Comparison of ENCODE assay signal across 12 cellular contexts in the genomic region with DNA sequence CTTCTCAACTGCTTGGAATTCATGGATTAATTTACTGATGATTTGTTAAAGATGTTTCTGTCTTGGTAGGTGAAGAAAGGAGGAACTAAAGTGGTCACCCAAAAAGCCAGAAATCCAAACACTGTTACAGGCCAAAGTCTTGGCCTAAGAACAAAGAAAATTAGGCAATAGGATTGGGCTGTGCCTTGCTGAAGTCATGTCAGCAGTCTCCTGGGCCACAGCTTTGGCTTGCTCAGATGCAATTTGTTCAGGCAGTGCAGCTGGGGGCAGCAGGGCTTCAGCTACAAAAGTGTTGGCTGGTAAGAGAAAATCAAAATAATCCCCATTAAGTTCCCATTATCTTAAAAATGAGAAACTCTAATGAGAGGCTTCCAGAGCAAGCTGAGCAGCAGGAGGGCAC. TPM values are rescaled to one million over a fixed set of nuclear protein-coding genes. Genes with fewer than 3 reads are reported as not detected.
DNase-seq lines count a peak whose midpoint lies in the region; ATAC-seq and TF ChIP-seq lines count a peak whose summit lies in the region.
"Had no signal": no experiment of that assay in that cellular context is flagged by ENCODE, and none has a peak within 500 bp of the region (broad histone marks: within the 10 kb centered on the region; RNA-seq: fewer than 3 reads in every experiment).

No MANE protein-coding gene starts in this region.

- H3K27ac Mint-ChIP-seq in activated CD4-positive, alpha-beta T cell treated with anti-CD3 and anti-CD28 coated beads, Interleukin-2, amount 10 ng/mL, durations not matched to agents 24 days and 14 days, result peak overlapping the region; percentile 98
- peak overlapping the region; percentile 84 for H3K27ac Mint-ChIP-seq in activated CD4-positive, alpha-beta memory T cell treated with anti-CD3 and anti-CD28 coated beads for 36 hours

- no peak overlapping the region for H3K4me3 Mint-ChIP-seq in activated CD4-positive, alpha-beta T cell treated with anti-CD3 and anti-CD28 coated beads, Interleukin-2, amount 10 ng/mL, durations not matched to agents 24 days and 14 days
- H3K4me3 Mint-ChIP-seq in activated CD4-positive, alpha-beta memory T cell treated with anti-CD3 and anti-CD28 coated beads for 36 hours, result no peak overlapping the region

- H3K27me3 ChIP-seq in left ventricle myocardium inferior (ENCODE audit: low read depth), result no peaks in the 10 kb centered on the region
- no peaks in the 10 kb centered on the region for H3K27me3 ChIP-seq in stomach smooth muscle (ENCODE audit: control insufficient read depth in 1 of 2, insufficient read depth in 2 of 2, low read length in 2 of 2)

- no peak for TF ChIP-seq CTCF in left ventricle myocardium inferior (IDR thresholded peaks at IDR 0.05; ENCODE audit: borderline replicate concordance)

- H3K36me3 Mint-ChIP-seq in activated CD4-positive, alpha-beta T cell treated with anti-CD3 and anti-CD28 coated beads, Interleukin-2, amount 10 ng/mL, durations not matched to agents 24 days and 14 days (ENCODE audit: low read depth), result peaks cover 34% of the 10 kb centered on the region
- no peaks in the 10 kb centered on the region for H3K36me3 Mint-ChIP-seq in activated CD4-positive, alpha-beta memory T cell treated with anti-CD3 and anti-CD28 coated beads for 36 hours

- peak overlapping the region; percentile 28 for H3K27ac ChIP-seq in left ventricle myocardium inferior (replicated peaks)
- H3K27ac ChIP-seq in stomach smooth muscle (ENCODE audit: low read length), result peak overlapping the region; percentile 90

- peaks cover 6% of the 10 kb centered on the region for H3K9me3 Mint-ChIP-seq in activated CD4-positive, alpha-beta T cell treated with anti-CD3 and anti-CD28 coated beads, Interleukin-2, amount 10 ng/mL, durations not matched to agents 24 days and 14 days
- no peaks in the 10 kb centered on the region for H3K9me3 Mint-ChIP-seq in activated CD4-positive, alpha-beta memory T cell treated with anti-CD3 and anti-CD28 coated beads for 36 hours

- ATAC-seq in HG03521 (IDR thresholded peaks at IDR 0.05; ENCODE audit: unreplicated experiment), result no peak

- H3K9ac ChIP-seq in stomach smooth muscle (ENCODE audit: low read length in 2 of 2), result peak overlapping the region in 1 of 2 donors; percentile 58

- intact Hi-C loops in activated CD4-positive, alpha-beta T cell treated with anti-CD3 and anti-CD28 coated beads, Interleukin-2, amount 10 ng/mL, durations not matched to agents 24 days and 14 days (cut with micrococcal nuclease), result no loop called here
- intact Hi-C loops in activated CD4-positive, alpha-beta memory T cell treated with anti-CD3 and anti-CD28 coated beads for 36 hours (cut with micrococcal nuclease), result loop anchor here (2.0 kb wide), 1 partner anchor 41 kb away; no protein-coding TSS in a partner anchor
- intact Hi-C loops in left ventricle myocardium inferior (cut with micrococcal nuclease), result no loop called here

- H3K9me3 ChIP-seq in left ventricle myocardium inferior (replicated peaks) (no peaks in the 10 kb centered on the region), stomach smooth muscle (ENCODE audit: control insufficient read depth in 2 of 2, low read length in 2 of 2) (no peaks in the 10 kb centered on the region)

- peaks cover 53% of the 10 kb centered on the region for H3K4me1 Mint-ChIP-seq in activated CD4-positive, alpha-beta T cell treated with anti-CD3 and anti-CD28 coated beads, Interleukin-2, amount 10 ng/mL, durations not matched to agents 24 days and 14 days
- peaks cover 58% of the 10 kb centered on the region for H3K4me1 Mint-ChIP-seq in activated CD4-positive, alpha-beta memory T cell treated with anti-CD3 and anti-CD28 coated beads for 36 hours (ENCODE audit: low read depth)

- POLR2A ChIA-PET in activated CD4-positive, alpha-beta memory T cell treated with anti-CD3 and anti-CD28 coated beads for 36 hours (lab: Charles Lee), result interaction anchor here (2.0 to 9.5 kb wide), 3 partner anchors 10 to 18 kb away, joined by 9 to 151 read pairs (median 60); a partner anchor contains a TSS

- CTCF ChIA-PET in activated CD4-positive, alpha-beta memory T cell treated with anti-CD3 and anti-CD28 coated beads for 36 hours (lab: Charles Lee), result interaction anchor here (0.8 to 1.8 kb wide), 3 partner anchors 10 to 98 kb away, joined by 3 to 7 read pairs (median 6); a partner anchor contains a TSS

- no peaks in the 10 kb centered on the region for H3K27me3 Mint-ChIP-seq in activated CD4-positive, alpha-beta T cell treated with anti-CD3 and anti-CD28 coated beads, Interleukin-2, amount 10 ng/mL, durations not matched to agents 24 days and 14 days
- H3K27me3 Mint-ChIP-seq in activated CD4-positive, alpha-beta memory T cell treated with anti-CD3 and anti-CD28 coated beads for 36 hours, result no peaks in the 10 kb centered on the region

- no peaks in the 10 kb centered on the region for H3K36me3 ChIP-seq in left ventricle myocardium inferior
- H3K36me3 ChIP-seq in stomach smooth muscle (ENCODE audit: control insufficient read depth in 2 of 2, insufficient read depth in 2 of 2, low read length in 2 of 2), result no peaks in the 10 kb centered on the region
- H3K36me3 ChIP-seq: HAP-1 had no signal

- peaks cover 12% of the 10 kb centered on the region for H3K4me1 ChIP-seq in left ventricle myocardium inferior
- H3K4me1 ChIP-seq in stomach smooth muscle (ENCODE audit: control insufficient read depth, insufficient read depth, low read length), result peaks cover 49% of the 10 kb centered on the region
- H3K4me1 ChIP-seq: HAP-1 had no signal

- no peak overlapping the region for H3K4me3 ChIP-seq in left ventricle myocardium inferior
- no peak overlapping the region for H3K4me3 ChIP-seq in stomach smooth muscle (ENCODE audit: low read length in 2 of 2)
- H3K4me3 ChIP-seq: HAP-1 had no signal

- DNase-seq in activated CD4-positive, alpha-beta T cell treated with anti-CD3 and anti-CD28 coated beads, Interleukin-2, amount 10 ng/mL, durations not matched to agents 24 days and 14 days, result no peak
- no peak for DNase-seq in activated CD4-positive, alpha-beta T cell treated with anti-CD3 and anti-CD28 coated beads for 48 hours
- DNase-seq in activated CD4-positive, alpha-beta memory T cell treated with anti-CD3 and anti-CD28 coated beads for 36 hours, result no peak
- DNase-seq in left ventricle myocardium inferior (peak; percentile 57), germinal center (ENCODE audit: low spot score) (no peak)
- DNase-seq in stimulated activated CD4-positive, alpha-beta T cell treated with anti-CD3 and anti-CD28 coated beads, Interleukin-12 subunit alpha, Interleukin-12 subunit beta, amount 100 ng/mL, for 4 hours, result no peak
- DNase-seq: cortex of kidney; NK-92 treated with Interleukin-12 subunit alpha and Interleukin-12 subunit beta, amount 100 ng/mL, for 24 hours; stimulated activated CD4-positive, alpha-beta T cell treated with anti-CD3 and anti-CD28 coated beads, Interleukin-4, amount 100 ng/mL, for 1 hour had no signal

RNA-seq across cellular contexts. Expression of a gene that starts 14.0 kb away (rescaled TPM):
- total RNA-seq in activated CD4-positive, alpha-beta T cell treated with anti-CD3 and anti-CD28 coated beads, Interleukin-2, amount 10 ng/mL, durations not matched to agents 24 days and 14 days, result 306 and 307 TPM in 2 replicates
- total RNA-seq in activated CD4-positive, alpha-beta memory T cell treated with anti-CD3 and anti-CD28 coated beads for 36 hours, result 100 to 1,000 TPM; 292 to 294 TPM
- 112 TPM for total RNA-seq in left ventricle myocardium inferior
